ENCODE assay signal across 8 cellular contexts in the genomic region with DNA sequence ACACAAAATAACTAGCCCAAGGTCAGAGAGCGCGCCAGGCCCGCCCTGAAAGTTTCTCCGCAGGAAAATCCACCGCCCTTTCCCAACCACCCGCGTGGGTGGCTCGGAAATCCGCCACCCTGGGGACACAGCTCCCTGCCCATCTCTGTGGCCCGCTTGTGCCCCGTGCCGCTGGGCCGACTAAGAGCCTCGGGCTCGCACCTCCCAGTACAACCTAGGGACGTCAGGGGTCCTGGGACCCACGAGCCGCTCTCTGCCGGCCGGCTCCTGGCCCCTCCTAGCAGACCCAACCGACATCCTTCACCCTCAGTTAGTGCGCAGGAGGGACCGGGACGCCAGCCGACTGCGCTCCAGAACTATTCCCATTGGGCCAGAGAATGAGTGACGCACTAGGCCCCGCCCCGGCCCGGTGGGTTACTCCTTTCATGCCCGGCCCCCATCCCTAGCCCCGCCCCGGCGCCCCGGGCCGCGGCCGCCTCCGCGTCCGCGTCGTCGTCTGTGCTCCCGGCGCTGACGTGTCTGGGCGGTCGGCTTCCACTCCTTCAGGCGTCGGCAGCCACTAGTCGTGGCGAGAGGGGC. TPM values are rescaled to one million over a fixed set of nuclear protein-coding genes. Genes with fewer than 3 reads are reported as not detected.
DNase-seq lines count a peak whose midpoint lies in the region; TF ChIP-seq lines count a peak whose summit lies in the region.

No MANE protein-coding gene starts in this region.

- peak overlapping the region; percentile 89 for H3K4me3 Mint-ChIP-seq in neural crest cell

- 0 to 1% (median 0%) methylated on average over 4 to 53 of the region's 53 CpGs for WGBS in stomach, 5 donors

- TF ChIP-seq POLR2A in stomach (IDR thresholded peaks at IDR 0.05): peak in 2 of 4 donors; percentile 69 to 70

- intact Hi-C loops in stomach (cut with DNase I; ENCODE audit: low total_unique reads): no loop called here

- TF ChIP-seq CTCF in fibroblast of villous mesenchyme (IDR thresholded peaks at IDR 0.05; ENCODE audit: insufficient read depth, low read depth, low read length) (no peak), neural crest cell (conservative IDR thresholded peaks at IDR 0.05) (no peak), stomach (IDR thresholded peaks at IDR 0.05) (no peak)

- H3K27ac Mint-ChIP-seq in neural crest cell (ENCODE audit: unreplicated experiment): peak overlapping the region; percentile 97

- H3K36me3 Mint-ChIP-seq in neural crest cell (ENCODE audit: low read depth): no peaks in the 10 kb centered on the region

- TF ChIP-seq EP300 in stomach (IDR thresholded peaks at IDR 0.05): peak; percentile 14

- peak overlapping the region; percentile 67 for H3K4me3 ChIP-seq in HAP-1
- H3K4me3 ChIP-seq in MG63: peak overlapping the region; percentile 86
- peak overlapping the region; percentile 81 for H3K4me3 ChIP-seq in fibroblast of villous mesenchyme (ENCODE audit: low read depth, low read length)
- H3K4me3 ChIP-seq in stomach: peak overlapping the region; percentile 77 to 97 (median 88)

- H3K27me3 ChIP-seq in HAP-1 (ENCODE audit: low read depth) (no peaks in the 10 kb centered on the region), MG63 (no peaks in the 10 kb centered on the region), stomach (no peaks in the 10 kb centered on the region)

- peak overlapping the region; percentile 95 to 100 (median 96) for H3K27ac ChIP-seq in stomach

- no peaks in the 10 kb centered on the region for H3K9me3 Mint-ChIP-seq in neural crest cell

- in situ Hi-C loops in G401 (cut with HindIII; ENCODE audit: low sequenced_read_pairs): no loop called here
- in situ Hi-C loops in HAP-1 (cut with MboI; ENCODE audit: low sequenced_read_pairs): no loop called here

- DNase-seq in G401 (ENCODE audit: low spot score) (peak; percentile 98), HAP-1 (ENCODE audit: low spot score in 2 of 2) (peak; percentile 92 to 98), MG63 (peak; percentile 99), SHP77 (lab: John Stamatoyannopoulos, UW) (peak; percentile 98), activated gamma-delta T cell (lab: John Stamatoyannopoulos, UW) (peak; percentile 99), fibroblast of villous mesenchyme (ENCODE audit: low read depth) (peak; percentile 98), neural crest cell (ENCODE audit: low read depth, low spot score) (peak; percentile 96), stomach (peak; percentile 99)

- H3K4me1 Mint-ChIP-seq in neural crest cell: peaks cover 24% of the 10 kb centered on the region

- H3K36me3 ChIP-seq in HAP-1 (replicated peaks) (no peaks in the 10 kb centered on the region; the same call in 1 of the 2 replicates), MG63 (peaks cover 35% of the 10 kb centered on the region), stomach (peaks cover 0 to 6% (median 3%) of the 10 kb centered on the region in 4 donors)

- H3K27me3 Mint-ChIP-seq in neural crest cell (ENCODE audit: low read depth): no peaks in the 10 kb centered on the region

- H3K4me1 ChIP-seq in HAP-1: peaks cover 4% of the 10 kb centered on the region; the same call in 1 of the 2 replicates
- H3K4me1 ChIP-seq in stomach: peaks cover 23 to 54% (median 42%) of the 10 kb centered on the region in 4 donors

- H3K9me3 ChIP-seq in HAP-1 (no peaks in the 10 kb centered on the region), MG63 (no peaks in the 10 kb centered on the region), stomach (no peaks in the 10 kb centered on the region)

RNA-seq across cellular contexts. Expression of a gene that starts 0.4 kb away (rescaled TPM):
- 49.3 and 69.4 TPM in 2 replicates for total RNA-seq in G401 (2014; rRNA removed; shearing (Covaris generic))
- total RNA-seq in MG63 (2014; rRNA removed; shearing (Covaris generic); ENCODE audit: low replicate concordance): 601 and 739 TPM in 2 replicates
- total RNA-seq in fibroblast of villous mesenchyme (93.1 and 108 TPM in 2 replicates), neural crest cell (34.1 and 38.6 TPM in 2 replicates), stomach (100 to 1,000 TPM in 2 of 5 donors, 10 to 100 TPM in 3; 16.5 to 184 (median 58.1) TPM)
- polyA plus RNA-seq in stomach: 100 to 1,000 TPM in 1 of 3 donors, 10 to 100 TPM in 2; 39.5 to 123 (median 58.8) TPM

Comparison
In these comparisons a context has a peak if more than half of its experiments do, and no peak if none do; other contexts are left out.
1. Peak in every context shown above with its lines: DNase-seq, H3K4me3 ChIP-seq and H3K27ac ChIP-seq.